Comparison of ENCODE assay signal across 8 cellular contexts in the genomic region with DNA sequence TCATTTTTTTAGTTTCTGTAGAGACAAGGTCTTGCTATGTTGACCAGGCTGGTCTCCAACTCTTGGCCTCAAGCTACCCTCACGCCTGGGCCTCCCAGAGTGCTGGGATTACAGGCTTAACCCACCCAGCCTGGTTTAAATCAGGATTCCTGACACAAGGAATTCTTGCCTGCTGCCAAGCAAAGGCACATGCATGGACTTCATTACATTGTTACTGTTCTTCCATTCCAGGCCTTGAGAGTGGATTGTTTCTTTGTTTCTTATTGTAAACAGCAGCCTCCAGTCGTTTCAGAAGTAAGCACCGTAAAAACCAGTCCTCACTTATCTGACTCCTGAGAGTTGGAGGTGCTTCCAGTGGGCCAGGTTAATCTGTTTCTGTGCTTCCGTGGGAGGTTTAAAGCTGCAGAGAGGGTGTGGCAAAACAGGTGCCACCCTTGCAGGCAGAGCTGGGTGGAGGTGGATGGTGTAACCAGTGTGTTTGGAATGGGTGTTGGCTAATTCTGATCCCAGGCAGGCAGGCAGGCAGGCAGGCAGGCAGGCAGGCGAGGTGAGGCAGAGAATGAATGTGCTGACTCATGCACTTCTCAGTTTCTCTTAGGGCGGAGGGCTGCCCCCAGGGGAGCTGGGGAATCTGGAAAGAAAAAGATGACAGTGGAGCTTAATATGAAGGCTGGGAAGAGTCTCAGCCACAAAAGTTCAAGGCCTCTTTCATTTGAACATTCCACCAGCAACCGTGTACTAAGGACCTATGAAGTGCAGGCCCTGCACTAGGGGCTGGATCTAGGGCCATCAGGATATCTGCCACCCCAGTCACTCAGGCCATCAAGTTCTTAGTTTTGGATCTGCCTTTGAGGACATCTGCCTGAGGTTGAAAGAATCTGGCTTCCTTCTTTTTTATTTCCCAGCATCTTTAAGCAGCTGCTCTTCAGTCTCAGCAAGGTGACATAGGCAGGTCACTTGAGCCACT. TPM values are rescaled to one million over a fixed set of nuclear protein-coding genes. Genes with fewer than 3 reads are reported as not detected.
DNase-seq lines count a peak whose midpoint lies in the region; ATAC-seq and TF ChIP-seq lines count a peak whose summit lies in the region.

No MANE protein-coding gene starts in this region.

- no peak overlapping the region for H3K27ac ChIP-seq in brain microvascular endothelial cell
- H3K27ac ChIP-seq in naive thymus-derived CD4-positive, alpha-beta T cell (ENCODE audit: low read depth, low read length), result no peak overlapping the region

- DNase-seq in AG20443 (ENCODE audit: low spot score) (peak; percentile 75), HuH-7.5 (ENCODE audit: low spot score) (peak; percentile 61), brain microvascular endothelial cell (peak; percentile 61), mucosa of gallbladder (ENCODE audit: low spot score) (peak; percentile 64), NCI-H128 (lab: John Stamatoyannopoulos, UW; ENCODE audit: unreplicated experiment) (no peak)
- no peak for DNase-seq in naive thymus-derived CD4-positive, alpha-beta T cell

- intact Hi-C loops in naive thymus-derived CD4-positive, alpha-beta T cell (cut with micrococcal nuclease), result no loop called here

- no peak overlapping the region for H3K27ac Mint-ChIP-seq in naive thymus-derived CD4-positive, alpha-beta T cell

- ATAC-seq in GM18502 (IDR thresholded peaks at IDR 0.05; ENCODE audit: poor library complexity, unreplicated experiment) (no peak), GM19455 (IDR thresholded peaks at IDR 0.05; ENCODE audit: unreplicated experiment) (no peak)
- ATAC-seq in naive thymus-derived CD4-positive, alpha-beta T cell, result no peak

- no peak overlapping the region for H3K4me3 ChIP-seq in brain microvascular endothelial cell (ENCODE audit: low read depth, low read length)
- H3K4me3 ChIP-seq in naive thymus-derived CD4-positive, alpha-beta T cell (ENCODE audit: low read length), result no peak overlapping the region

- CTCF ChIA-PET in naive thymus-derived CD4-positive, alpha-beta T cell (lab: Charles Lee), result interaction anchor here (0.7 kb wide), 1 partner anchor 138 kb away, joined by 3 read pairs; no protein-coding TSS in a partner anchor

- H3K36me3 ChIP-seq in brain microvascular endothelial cell (replicated peaks), result no peaks in the 10 kb centered on the region
- no peaks in the 10 kb centered on the region for H3K36me3 ChIP-seq in naive thymus-derived CD4-positive, alpha-beta T cell (ENCODE audit: control insufficient read depth in 2 of 3, insufficient read depth in 3 of 3, low read length in 3 of 3)

- no peaks in the 10 kb centered on the region for H3K4me1 ChIP-seq in naive thymus-derived CD4-positive, alpha-beta T cell (ENCODE audit: control insufficient read depth in 2 of 2, insufficient read depth in 2 of 2, low read length in 2 of 2)

- no peaks in the 10 kb centered on the region for H3K36me3 Mint-ChIP-seq in naive thymus-derived CD4-positive, alpha-beta T cell

- POLR2A ChIA-PET in naive thymus-derived CD4-positive, alpha-beta T cell (lab: Charles Lee), result interaction anchor here (0.6 kb wide), 1 partner anchor 55 kb away, joined by 3 read pairs; no protein-coding TSS in a partner anchor

- no peak for TF ChIP-seq CTCF in brain microvascular endothelial cell (IDR thresholded peaks at IDR 0.05; ENCODE audit: low read depth, low read length, missing control alignments)

- no peak overlapping the region for H3K4me3 Mint-ChIP-seq in naive thymus-derived CD4-positive, alpha-beta T cell

- H3K4me1 Mint-ChIP-seq in naive thymus-derived CD4-positive, alpha-beta T cell, result peaks cover 0 to 11% (median 5%) of the 10 kb centered on the region in 7 donors

- no peaks in the 10 kb centered on the region for H3K9me3 Mint-ChIP-seq in naive thymus-derived CD4-positive, alpha-beta T cell

- H3K9me3 ChIP-seq in naive thymus-derived CD4-positive, alpha-beta T cell (ENCODE audit: control insufficient read depth in 2 of 3, low read length in 3 of 3), result no peaks in the 10 kb centered on the region

- peaks cover 0 to 36% (median 8%) of the 10 kb centered on the region in 5 donors for H3K27me3 Mint-ChIP-seq in naive thymus-derived CD4-positive, alpha-beta T cell

- in situ Hi-C loops in brain microvascular endothelial cell (cut with HindIII; ENCODE audit: low pct_ligation_motif_present, low sequenced_read_pairs), result no loop called here

- no peaks in the 10 kb centered on the region for H3K27me3 ChIP-seq in brain microvascular endothelial cell (replicated peaks)
- no peaks in the 10 kb centered on the region for H3K27me3 ChIP-seq in naive thymus-derived CD4-positive, alpha-beta T cell (ENCODE audit: control insufficient read depth in 2 of 2, insufficient read depth in 2 of 2, low read length in 2 of 2)

RNA-seq across cellular contexts. Expression of a gene that starts 37.0 kb away (rescaled TPM):
- 42.4 TPM for total RNA-seq in mucosa of gallbladder
- total RNA-seq in naive thymus-derived CD4-positive, alpha-beta T cell, result 1 to 10 TPM in 2 of 5 experiments, under 1 TPM in 3; 0.05 to 7.2 (median 0.81) TPM
- 1 to 10 TPM in 1 of 2 donors, under 1 TPM in 1; 0.21 to 1.0 TPM for polyA plus RNA-seq in naive thymus-derived CD4-positive, alpha-beta T cell

RNA-seq across cellular contexts. Expression of a gene that starts 42.9 kb away (rescaled TPM):
- total RNA-seq in mucosa of gallbladder, result 14.6 TPM
- under 1 TPM in 3 of 5 experiments, not detected in 2; 0.27 to 0.96 (median 0.60) TPM for total RNA-seq in naive thymus-derived CD4-positive, alpha-beta T cell
- polyA plus RNA-seq in naive thymus-derived CD4-positive, alpha-beta T cell, result not detected

Comparison
In these comparisons a context has a peak if more than half of its experiments do, and no peak if none do; other contexts are left out.
1. DNase-seq: peak in AG20443 (single experiment), HuH-7.5 (single experiment), brain microvascular endothelial cell (single experiment) and mucosa of gallbladder (single experiment); none in NCI-H128 (single experiment) and naive thymus-derived CD4-positive, alpha-beta T cell (0 of 9).